2 cellular contexts compared by ENCODE assay signal in genomic region chr5:172901012-172901780, GRCh38.
TF ChIP-seq lines count a peak whose summit lies in the region.

No MANE protein-coding gene starts in this region.

TF ChIP-seq in HEK293T, 16 proteins besides CTCF, POLR2A, EP300 and RAD21 (continued from another document):
- TF ChIP-seq PKNOX1 (IDR thresholded peaks at IDR 0.05) = peak; percentile 75
- TF ChIP-seq CTBP1 (IDR thresholded peaks at IDR 0.05; ENCODE audit: borderline replicate concordance) = no peak
- no peak for TF ChIP-seq FOXA1 (IDR thresholded peaks at IDR 0.05)

TF ChIP-seq in HepG2, 621 proteins besides CTCF, POLR2A, EP300 and RAD21 (continued from another document):
- TF ChIP-seq ZBTB33 (CRISPR knock-in tag; IDR thresholded peaks at IDR 0.05) (peak; percentile 42; the same call in 1 of the 2 replicates), ZNF770 (CRISPR knock-in tag; IDR thresholded peaks at IDR 0.05) (peak; percentile 84; the same call in 1 of the 2 replicates), ZBTB3 (CRISPR knock-in tag; IDR thresholded peaks at IDR 0.05; ENCODE audit: borderline replicate concordance, low read depth) (no peak), STAT5B (CRISPR knock-in tag; IDR thresholded peaks at IDR 0.05) (no peak), ZNF530 (CRISPR knock-in tag; IDR thresholded peaks at IDR 0.05; ENCODE audit: low read depth) (no peak), ZNF687 (CRISPR knock-in tag; IDR thresholded peaks at IDR 0.05) (peak; percentile 19; the same call in 1 of the 2 replicates), MAFG (CRISPR knock-in tag; IDR thresholded peaks at IDR 0.05) (no peak), GATAD2A (CRISPR knock-in tag; IDR thresholded peaks at IDR 0.05) (0 out of 2 replicates have a peak, but pooled peaks have one; percentile 10), ZNF563 (CRISPR knock-in tag; IDR thresholded peaks at IDR 0.05) (no peak), ZNF446 (CRISPR knock-in tag; IDR thresholded peaks at IDR 0.05) (no peak)
